10 cellular contexts compared by ENCODE assay signal in the genomic region with DNA sequence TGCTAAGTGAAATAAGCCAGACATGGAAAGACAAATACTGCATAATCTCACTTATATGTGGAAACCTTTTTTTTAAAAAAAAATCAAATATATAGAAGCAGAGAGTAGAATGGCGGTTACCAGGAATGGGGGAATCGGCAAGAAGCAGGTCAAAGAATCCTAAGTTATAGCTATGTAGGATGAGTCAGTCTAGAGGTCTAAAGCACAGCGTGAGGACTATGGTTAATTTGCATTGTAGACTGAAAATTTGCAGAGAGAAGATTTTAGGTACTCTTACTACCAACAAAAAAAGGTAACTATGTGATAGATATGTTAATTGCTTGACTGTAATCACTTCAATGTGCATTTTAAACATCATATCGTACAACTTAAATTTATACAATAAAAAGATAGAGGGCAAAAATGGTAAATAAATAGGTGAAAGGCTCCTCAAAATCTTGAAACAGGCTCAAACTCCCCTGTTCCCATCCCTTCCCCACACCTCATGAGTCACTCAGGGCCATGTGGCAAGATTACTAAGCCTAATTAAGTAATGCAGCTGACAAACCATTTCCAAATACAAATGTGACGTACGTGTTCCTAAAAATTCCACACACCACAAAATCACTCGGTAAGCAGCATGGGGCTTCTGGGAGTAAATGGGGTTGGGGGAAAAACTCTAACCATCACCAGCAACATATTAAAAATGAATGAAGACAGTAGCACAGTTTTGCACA.
DNase-seq lines count a peak whose midpoint lies in the region; ATAC-seq and TF ChIP-seq lines count a peak whose summit lies in the region.
"Had no signal": no experiment of that assay in that cellular context is flagged by ENCODE, and none has a peak within 500 bp of the region (broad histone marks: within the 10 kb centered on the region; RNA-seq: fewer than 3 reads in every experiment).

No MANE protein-coding gene starts in this region.

- H3K4me1 ChIP-seq in HEK293 (ENCODE audit: control insufficient read depth, insufficient read depth, low read length), result no peaks in the 10 kb centered on the region

- no peak for ATAC-seq in Right ventricle myocardium inferior

- intact Hi-C loops in posterior cingulate gyrus (cut with DNase I), result no loop called here
- intact Hi-C loops in Right ventricle myocardium inferior (cut with DNase I), result no loop called here

- no peak overlapping the region for H3K4me3 ChIP-seq in HEK293 (ENCODE audit: low read depth, low read length)

- H3K36me3 ChIP-seq in HEK293 (ENCODE audit: control insufficient read depth in 2 of 2, insufficient read depth in 1 of 2, low read length in 2 of 2), result no peaks in the 10 kb centered on the region
- H3K36me3 ChIP-seq: neutrophil had no signal

- CTCF ChIA-PET in HEK293 (lab: Yijun Ruan, JAX), result interaction anchor here (0.5 kb wide), 1 partner anchor 221 kb away, joined by 3 read pairs; no protein-coding TSS in a partner anchor

- DNase-seq in AG08395 (ENCODE audit: low spot score) (peak; percentile 88), amniotic epithelial cell (ENCODE audit: low read depth) (peak; percentile 89), iris pigment epithelial cell (ENCODE audit: low read depth) (peak; percentile 76), posterior cingulate gyrus (no peak), UCSD-AML1 (lab: John Stamatoyannopoulos, UW; ENCODE audit: unreplicated experiment) (no peak), Right ventricle myocardium inferior (ENCODE audit: missing footprints) (no peak), GF-D8 (lab: John Stamatoyannopoulos, UW) (no peak)
- DNase-seq: SHP77 treated with DMSO at 0.1 percent for 48 hours had no signal

- no peak overlapping the region for H3K27ac ChIP-seq in HEK293 (ENCODE audit: extremely low read depth, low read depth, low read length)
- H3K27ac ChIP-seq: neutrophil had no signal

- TF ChIP-seq CTCF in HEK293 (tag by site-specific recombination; IDR thresholded peaks at IDR 0.05), result no peak

- POLR2A ChIA-PET in HEK293 (lab: Yijun Ruan, JAX), result no interaction called here

- H3K9me3 ChIP-seq in HEK293 (ENCODE audit: control insufficient read depth, insufficient read depth, low read depth, low read length), result no peaks in the 10 kb centered on the region
- H3K9me3 ChIP-seq: neutrophil had no signal

TF ChIP-seq in HEK293, 187 proteins besides CTCF, POLR2A, EP300 and RAD21:
- TF ChIP-seq, protein P1, sequence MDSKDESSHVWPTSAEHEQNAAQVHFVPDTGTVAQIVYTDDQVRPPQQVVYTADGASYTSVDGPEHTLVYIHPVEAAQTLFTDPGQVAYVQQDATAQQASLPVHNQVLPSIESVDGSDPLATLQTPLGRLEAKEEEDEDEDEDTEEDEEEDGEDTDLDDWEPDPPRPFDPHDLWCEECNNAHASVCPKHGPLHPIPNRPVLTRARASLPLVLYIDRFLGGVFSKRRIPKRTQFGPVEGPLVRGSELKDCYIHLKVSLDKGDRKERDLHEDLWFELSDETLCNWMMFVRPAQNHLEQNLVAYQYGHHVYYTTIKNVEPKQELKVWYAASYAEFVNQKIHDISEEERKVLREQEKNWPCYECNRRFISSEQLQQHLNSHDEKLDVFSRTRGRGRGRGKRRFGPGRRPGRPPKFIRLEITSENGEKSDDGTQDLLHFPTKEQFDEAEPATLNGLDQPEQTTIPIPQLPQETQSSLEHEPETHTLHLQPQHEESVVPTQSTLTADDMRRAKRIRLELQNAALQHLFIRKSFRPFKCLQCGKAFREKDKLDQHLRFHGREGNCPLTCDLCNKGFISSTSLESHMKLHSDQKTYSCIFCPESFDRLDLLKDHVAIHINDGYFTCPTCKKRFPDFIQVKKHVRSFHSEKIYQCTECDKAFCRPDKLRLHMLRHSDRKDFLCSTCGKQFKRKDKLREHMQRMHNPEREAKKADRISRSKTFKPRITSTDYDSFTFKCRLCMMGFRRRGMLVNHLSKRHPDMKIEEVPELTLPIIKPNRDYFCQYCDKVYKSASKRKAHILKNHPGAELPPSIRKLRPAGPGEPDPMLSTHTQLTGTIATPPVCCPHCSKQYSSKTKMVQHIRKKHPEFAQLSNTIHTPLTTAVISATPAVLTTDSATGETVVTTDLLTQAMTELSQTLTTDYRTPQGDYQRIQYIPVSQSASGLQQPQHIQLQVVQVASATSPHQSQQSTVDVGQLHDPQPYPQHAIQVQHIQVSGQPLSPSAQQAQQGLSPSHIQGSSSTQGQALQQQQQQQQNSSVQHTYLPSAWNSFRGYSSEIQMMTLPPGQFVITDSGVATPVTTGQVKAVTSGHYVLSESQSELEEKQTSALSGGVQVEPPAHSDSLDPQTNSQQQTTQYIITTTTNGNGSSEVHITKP (tag by site-specific recombination; IDR thresholded peaks at IDR 0.05), result peak; percentile 51; the same call in 1 of the 2 replicates
- TF ChIP-seq ZNF629 (tag by site-specific recombination; IDR thresholded peaks at IDR 0.05) (peak; percentile 37; the same call in 1 of the 2 replicates), ZFP41 (tag by site-specific recombination; IDR thresholded peaks at IDR 0.05; ENCODE audit: borderline replicate concordance) (no peak)

Comparison
In these comparisons a context has a peak if more than half of its experiments do, and no peak if none do; other contexts are left out.
1. DNase-seq: peak in AG08395 (single experiment), amniotic epithelial cell (single experiment) and iris pigment epithelial cell (single experiment); none in posterior cingulate gyrus (0 of 10), UCSD-AML1 (single experiment), Right ventricle myocardium inferior (single experiment) and GF-D8 (single experiment).